1 cellular context compared by ENCODE assay signal in genomic region chr2:102318437-102318836, GRCh38.
TF ChIP-seq lines count a peak whose summit lies in the region.

No MANE protein-coding gene starts in this region.

TF ChIP-seq in K562, 482 proteins besides CTCF, POLR2A, EP300 and RAD21:
- TF ChIP-seq, protein P1, sequence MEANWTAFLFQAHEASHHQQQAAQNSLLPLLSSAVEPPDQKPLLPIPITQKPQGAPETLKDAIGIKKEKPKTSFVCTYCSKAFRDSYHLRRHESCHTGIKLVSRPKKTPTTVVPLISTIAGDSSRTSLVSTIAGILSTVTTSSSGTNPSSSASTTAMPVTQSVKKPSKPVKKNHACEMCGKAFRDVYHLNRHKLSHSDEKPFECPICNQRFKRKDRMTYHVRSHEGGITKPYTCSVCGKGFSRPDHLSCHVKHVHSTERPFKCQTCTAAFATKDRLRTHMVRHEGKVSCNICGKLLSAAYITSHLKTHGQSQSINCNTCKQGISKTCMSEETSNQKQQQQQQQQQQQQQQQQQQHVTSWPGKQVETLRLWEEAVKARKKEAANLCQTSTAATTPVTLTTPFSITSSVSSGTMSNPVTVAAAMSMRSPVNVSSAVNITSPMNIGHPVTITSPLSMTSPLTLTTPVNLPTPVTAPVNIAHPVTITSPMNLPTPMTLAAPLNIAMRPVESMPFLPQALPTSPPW (CRISPR knock-in tag; IDR thresholded peaks at IDR 0.05), result no peak
- TF ChIP-seq, protein P2, sequence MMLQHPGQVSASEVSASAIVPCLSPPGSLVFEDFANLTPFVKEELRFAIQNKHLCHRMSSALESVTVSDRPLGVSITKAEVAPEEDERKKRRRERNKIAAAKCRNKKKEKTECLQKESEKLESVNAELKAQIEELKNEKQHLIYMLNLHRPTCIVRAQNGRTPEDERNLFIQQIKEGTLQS (IDR thresholded peaks at IDR 0.05), result peak; percentile 43; the same call in 1 of the 2 replicates
- TF ChIP-seq, protein P2 (CRISPR knock-in tag; conservative IDR thresholded peaks at IDR 0.05), result no peak
- TF ChIP-seq DMBX1 (CRISPR knock-in tag; IDR thresholded peaks at IDR 0.05; ENCODE audit: borderline replicate concordance), result no peak
TF ChIP-seq in K562: peak in this region for 1.
